Comparison of ENCODE assay signal across 14 cellular contexts in genomic region chr10:86782691-86783418, GRCh38. TPM values are rescaled to one million over a fixed set of nuclear protein-coding genes. Genes with fewer than 3 reads are reported as not detected.
A peak's percentile ranks its signal among the peaks of the same experiment; 100 is the strongest.
DNase-seq lines count a peak whose midpoint lies in the region; ATAC-seq and TF ChIP-seq lines count a peak whose summit lies in the region.
"Had no signal": no experiment of that assay in that cellular context is flagged by ENCODE, and none has a peak within 500 bp of the region (broad histone marks: within the 10 kb centered on the region; RNA-seq: fewer than 3 reads in every experiment).

No MANE protein-coding gene starts in this region.

- peaks cover 21% of the 10 kb centered on the region for H3K4me1 Mint-ChIP-seq in nephron
- no peaks in the 10 kb centered on the region for H3K4me1 Mint-ChIP-seq in naive thymus-derived CD8-positive, alpha-beta T cell
- H3K4me1 Mint-ChIP-seq: CD14-positive monocyte had no signal

- POLR2A ChIA-PET in naive thymus-derived CD8-positive, alpha-beta T cell (lab: Charles Lee), result no interaction called here

- peaks cover 28% of the 10 kb centered on the region for H3K9me3 Mint-ChIP-seq in nephron
- H3K9me3 Mint-ChIP-seq in naive thymus-derived CD8-positive, alpha-beta T cell, result peaks cover 0 to 19% (median 6%) of the 10 kb centered on the region in 9 donors

- no peak overlapping the region for H3K4me3 ChIP-seq in effector memory CD4-positive, alpha-beta T cell (ENCODE audit: insufficient read depth, low read depth, low read length, poor library complexity, severe bottlenecking)
- H3K4me3 ChIP-seq: SJCRH30, skin epidermis had no signal

- H3K4me3 Mint-ChIP-seq in nephron, result no peak overlapping the region
- no peak overlapping the region for H3K4me3 Mint-ChIP-seq in naive thymus-derived CD8-positive, alpha-beta T cell
- H3K4me3 Mint-ChIP-seq: CD14-positive monocyte had no signal

- H3K36me3 ChIP-seq in effector memory CD4-positive, alpha-beta T cell (ENCODE audit: control insufficient read depth, insufficient read depth, low read length), result no peaks in the 10 kb centered on the region
- H3K36me3 ChIP-seq: SJCRH30, WERI-Rb-1 had no signal

- H3K36me3 Mint-ChIP-seq in nephron (ENCODE audit: low read depth), result peaks cover 60% of the 10 kb centered on the region
- peaks cover 3 to 16% (median 12%) of the 10 kb centered on the region in 3 donors for H3K36me3 Mint-ChIP-seq in naive thymus-derived CD8-positive, alpha-beta T cell
- H3K36me3 Mint-ChIP-seq: CD14-positive monocyte had no signal

- DNase-seq in naive thymus-derived CD8-positive, alpha-beta T cell, result no peak
- DNase-seq in activated T-cell treated with anti-CD3 and anti-CD28 coated beads for 4 hours (no peak), dermis blood vessel endothelial cell (no peak)
- no peak for DNase-seq in effector memory CD4-positive, alpha-beta T cell
- DNase-seq: NCI-H69, SJCRH30, WERI-Rb-1 had no signal

- H3K27me3 ChIP-seq in effector memory CD4-positive, alpha-beta T cell (replicated peaks; ENCODE audit: control insufficient read depth, insufficient read depth, low read length, poor library complexity, severe bottlenecking), result no peaks in the 10 kb centered on the region
- H3K27me3 ChIP-seq: SJCRH30 had no signal

- H3K27ac ChIP-seq in effector memory CD4-positive, alpha-beta T cell (ENCODE audit: insufficient read depth, low read length, poor library complexity, severe bottlenecking), result no peak overlapping the region
- H3K27ac ChIP-seq: SJCRH30, skin epidermis, WERI-Rb-1 had no signal

- H3K4me1 ChIP-seq in effector memory CD4-positive, alpha-beta T cell (ENCODE audit: control insufficient read depth, insufficient read depth, low read length, poor library complexity, severe bottlenecking), result no peaks in the 10 kb centered on the region
- H3K4me1 ChIP-seq: SJCRH30 had no signal

- peak overlapping the region in 2 of 3 experiments; percentile 30 to 63 for H3K27ac Mint-ChIP-seq in nephron
- H3K27ac Mint-ChIP-seq in naive thymus-derived CD8-positive, alpha-beta T cell, result no peak overlapping the region
- H3K27ac Mint-ChIP-seq: CD14-positive monocyte had no signal

- no peak for TF ChIP-seq CTCF in nephron (IDR thresholded peaks at IDR 0.05; ENCODE audit: unreplicated experiment in 3 of 3)

- ATAC-seq in GM18858 (IDR thresholded peaks at IDR 0.05; ENCODE audit: unreplicated experiment), result peak; percentile 96
- ATAC-seq in GM21619 (IDR thresholded peaks at IDR 0.05; ENCODE audit: unreplicated experiment), result peak; percentile 77
- peak; percentile 92 for ATAC-seq in HG03432 (IDR thresholded peaks at IDR 0.05; ENCODE audit: unreplicated experiment)
- ATAC-seq in naive thymus-derived CD8-positive, alpha-beta T cell, result no peak

- H3K9me3 ChIP-seq in effector memory CD4-positive, alpha-beta T cell (ENCODE audit: control insufficient read depth, low read length), result no peaks in the 10 kb centered on the region
- H3K9me3 ChIP-seq: SJCRH30 had no signal

- H3K27me3 Mint-ChIP-seq in nephron (ENCODE audit: low read depth), result no peaks in the 10 kb centered on the region
- peaks cover 0 to 8% (median 0%) of the 10 kb centered on the region in 5 donors for H3K27me3 Mint-ChIP-seq in naive thymus-derived CD8-positive, alpha-beta T cell

RNA-seq across cellular contexts. Expression of gene BMPR1A, which starts 26.4 kb away (rescaled TPM):
- total RNA-seq in naive thymus-derived CD8-positive, alpha-beta T cell, result 10 to 100 TPM; 10.4 to 11.0 TPM
- 1 to 10 TPM; 1.1 to 5.2 (median 2.2) TPM for polyA plus RNA-seq in naive thymus-derived CD8-positive, alpha-beta T cell
- 0.23 and 0.51 TPM in 2 replicates for total RNA-seq in dermis blood vessel endothelial cell
- total RNA-seq: endothelial cell of umbilical vein had no signal
- polyA plus RNA-seq: endothelial cell of umbilical vein had no signal

Comparison
In these comparisons a context has a peak if more than half of its experiments do, and no peak if none do; other contexts are left out.
1. ATAC-seq: peak in GM18858 (single experiment), GM21619 (single experiment) and HG03432 (single experiment); none in naive thymus-derived CD8-positive, alpha-beta T cell (0 of 2).
2. H3K27ac Mint-ChIP-seq: peak in nephron (2 of 3); none in naive thymus-derived CD8-positive, alpha-beta T cell (0 of 10).